Comparison of ENCODE assay signal across 19 cellular contexts in the genomic region with DNA sequence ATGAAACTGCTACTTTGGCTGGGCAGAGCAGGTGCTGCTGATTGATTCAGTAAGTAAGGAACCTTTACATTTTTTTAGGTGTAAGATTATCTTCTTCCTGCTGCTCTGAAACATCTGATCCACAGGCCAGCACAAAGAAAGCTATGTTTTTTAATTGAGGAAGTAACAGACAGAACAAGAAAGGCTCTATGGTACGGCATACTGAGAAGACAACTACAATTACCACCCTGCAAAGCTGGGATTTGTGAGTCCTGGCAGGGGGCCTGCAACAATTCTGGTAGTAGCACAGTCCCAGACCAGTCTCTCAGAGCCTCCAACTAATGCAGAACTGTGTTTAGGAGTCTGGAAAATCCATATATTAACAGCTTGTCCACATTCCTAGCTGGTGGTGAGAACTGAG.
DNase-seq lines count a peak whose midpoint lies in the region; ATAC-seq and TF ChIP-seq lines count a peak whose summit lies in the region.
"Had no signal": no experiment of that assay in that cellular context is flagged by ENCODE, and none has a peak within 500 bp of the region (broad histone marks: within the 10 kb centered on the region; RNA-seq: fewer than 3 reads in every experiment).

No MANE protein-coding gene starts in this region.

- H3K79me2 ChIP-seq in PC-9 (ENCODE audit: low read depth), result no peaks in the 10 kb centered on the region

- no peaks in the 10 kb centered on the region for H4K20me1 ChIP-seq in PC-9 (ENCODE audit: insufficient read depth)

- H3K27ac ChIP-seq in PC-9, result no peak overlapping the region
- no peak overlapping the region for H3K27ac ChIP-seq in CD4-positive, alpha-beta memory T cell (ENCODE audit: low read depth, low read length)
- H3K27ac ChIP-seq: esophagus squamous epithelium, KMS-11 had no signal

- H3K4me1 Mint-ChIP-seq in mesothelial cell of epicardium, result no peaks in the 10 kb centered on the region
- no peaks in the 10 kb centered on the region for H3K4me1 Mint-ChIP-seq in CD4-positive, alpha-beta memory T cell

- CTCF ChIA-PET in PC-9 (lab: Charles Lee), result no interaction called here
- CTCF ChIA-PET in CD4-positive, alpha-beta memory T cell (lab: Charles Lee; ENCODE audit: partially characterized antibody), result no interaction called here

- H3F3A ChIP-seq in PC-9 (ENCODE audit: insufficient read depth, low read depth), result no peaks in the 10 kb centered on the region

- no peaks in the 10 kb centered on the region for H3K9me3 ChIP-seq in PC-9 (ENCODE audit: insufficient read depth, low read depth)
- H3K9me3 ChIP-seq in CD4-positive, alpha-beta memory T cell (ENCODE audit: control insufficient read depth in 1 of 2, low read length in 2 of 2), result no peaks in the 10 kb centered on the region
- H3K9me3 ChIP-seq: esophagus squamous epithelium, pancreas had no signal

- DNase-seq in H7 (peak; percentile 8), PC-9 (no peak), iPS-NIHi11 (ENCODE audit: low spot score) (peak; percentile 20), retina (peak; percentile 17), mesothelial cell of epicardium (ENCODE audit: low spot score in 2 of 2, unreplicated experiment in 2 of 2) (no peak)
- DNase-seq in stimulated activated CD8-positive, alpha-beta memory T cell treated with anti-CD3 and anti-CD28 coated beads, Interleukin-4, amount 100 ng/mL, for 48 hours, result no peak
- DNase-seq in CD4-positive, alpha-beta memory T cell, result no peak
- DNase-seq in activated naive CD4-positive, alpha-beta T cell treated with anti-CD3 and anti-CD28 coated beads, Interleukin-2, amount 50 U/mL, for 72 hours (ENCODE audit: low spot score in 2 of 2), result no peak
- DNase-seq: activated CD4-positive, alpha-beta T cell treated with anti-CD3 and anti-CD28 coated beads for 1 hour; activated T-cell treated with anti-CD3 and anti-CD28 coated beads, Interleukin-2, amount 50 U/mL, for 72 hours; effector memory CD8-positive, alpha-beta T cell; esophagus squamous epithelium; HCEC 1CT; NCI-H2029 treated with DMSO at 0.1 percent for 48 hours; pancreas; stimulated activated naive CD4-positive, alpha-beta T cell treated with Interleukin-2 at 50 U/mL for 16 hours; trophoblast cell had no signal

- H3K4me3 ChIP-seq in H7 (ENCODE audit: insufficient read depth, low read depth, low read length) (no peak overlapping the region), PC-9 (no peak overlapping the region)
- no peak overlapping the region for H3K4me3 ChIP-seq in CD4-positive, alpha-beta memory T cell (ENCODE audit: low read length in 2 of 2)
- H3K4me3 ChIP-seq: esophagus squamous epithelium, pancreas had no signal

- H3K27ac Mint-ChIP-seq in mesothelial cell of epicardium, result no peak overlapping the region
- no peak overlapping the region for H3K27ac Mint-ChIP-seq in CD4-positive, alpha-beta memory T cell
- H3K27ac Mint-ChIP-seq in activated naive CD4-positive, alpha-beta T cell treated with anti-CD3 and anti-CD28 coated beads, Interleukin-2, amount 50 U/mL, for 72 hours, result no peak overlapping the region
- H3K27ac Mint-ChIP-seq: activated naive CD8-positive, alpha-beta T cell; activated T-cell treated with anti-CD3 and anti-CD28 coated beads, Interleukin-2, amount 50 U/mL, for 72 hours; effector memory CD8-positive, alpha-beta T cell had no signal

- peaks cover 3% of the 10 kb centered on the region for H3K27me3 Mint-ChIP-seq in mesothelial cell of epicardium (ENCODE audit: low read depth)
- H3K27me3 Mint-ChIP-seq in CD4-positive, alpha-beta memory T cell, result no peaks in the 10 kb centered on the region
- H3K27me3 Mint-ChIP-seq: activated naive CD8-positive, alpha-beta T cell; effector memory CD8-positive, alpha-beta T cell had no signal

- H3K9me2 ChIP-seq in PC-9 (ENCODE audit: insufficient read depth), result no peaks in the 10 kb centered on the region

- 0 out of 2 replicates have a peak overlapping the region, but pooled peaks have one; percentile 12 for H2AFZ ChIP-seq in PC-9

- intact Hi-C loops in PC-9 (cut with micrococcal nuclease; ENCODE audit: unreplicated experiment), result no loop called here
- intact Hi-C loops in CD4-positive, alpha-beta memory T cell (cut with micrococcal nuclease), result no loop called here

- ATAC-seq in activated naive CD4-positive, alpha-beta T cell treated with anti-CD3 and anti-CD28 coated beads, Interleukin-2, amount 50 U/mL, for 72 hours, result no peak
- ATAC-seq: activated T-cell treated with anti-CD3 and anti-CD28 coated beads, Interleukin-2, amount 50 U/mL, for 72 hours; effector memory CD8-positive, alpha-beta T cell had no signal

- no peaks in the 10 kb centered on the region for H3K36me3 ChIP-seq in H7 (replicated peaks; ENCODE audit: control insufficient read depth, insufficient read depth, low read length)
- no peaks in the 10 kb centered on the region for H3K36me3 ChIP-seq in PC-9 (ENCODE audit: low read depth)
- no peaks in the 10 kb centered on the region for H3K36me3 ChIP-seq in CD4-positive, alpha-beta memory T cell (ENCODE audit: insufficient read depth, low read length)
- H3K36me3 ChIP-seq: esophagus squamous epithelium, pancreas had no signal

- no peaks in the 10 kb centered on the region for H3K4me1 ChIP-seq in PC-9 (replicated peaks; ENCODE audit: insufficient read depth)
- H3K4me1 ChIP-seq in CD4-positive, alpha-beta memory T cell (ENCODE audit: insufficient read depth, low read length), result no peaks in the 10 kb centered on the region
- H3K4me1 ChIP-seq: esophagus squamous epithelium, pancreas had no signal

- TF ChIP-seq CTCF in PC-9 (conservative IDR thresholded peaks at IDR 0.05) (no peak), mesothelial cell of epicardium (IDR thresholded peaks at IDR 0.05; ENCODE audit: unreplicated experiment) (no peak)

- H3K4me2 ChIP-seq in PC-9, result no peak overlapping the region
- H3K4me2 ChIP-seq: KMS-11 had no signal

- H3K36me3 Mint-ChIP-seq in mesothelial cell of epicardium, result no peaks in the 10 kb centered on the region
- no peaks in the 10 kb centered on the region for H3K36me3 Mint-ChIP-seq in CD4-positive, alpha-beta memory T cell
- no peaks in the 10 kb centered on the region for H3K36me3 Mint-ChIP-seq in activated naive CD4-positive, alpha-beta T cell treated with anti-CD3 and anti-CD28 coated beads, Interleukin-2, amount 50 U/mL, for 72 hours
- H3K36me3 Mint-ChIP-seq: activated naive CD8-positive, alpha-beta T cell had no signal

- H3K27me3 ChIP-seq in H7 (ENCODE audit: control insufficient read depth, insufficient read depth, low read length) (no peaks in the 10 kb centered on the region; the same call in 1 of the 2 replicates), PC-9 (ENCODE audit: insufficient read depth, low read depth) (no peaks in the 10 kb centered on the region)
- H3K27me3 ChIP-seq in CD4-positive, alpha-beta memory T cell (ENCODE audit: insufficient read depth, low read length), result no peaks in the 10 kb centered on the region
- H3K27me3 ChIP-seq: esophagus squamous epithelium, pancreas had no signal

- BruUV-seq in PC-9 (replicated peaks; lab: Mats Ljungman, UMichigan), result no TSS peak

- POLR2A ChIA-PET in PC-9 (lab: Charles Lee; ENCODE audit: unreplicated experiment), result no interaction called here
- POLR2A ChIA-PET in CD4-positive, alpha-beta memory T cell (lab: Charles Lee; ENCODE audit: partially characterized antibody), result no interaction called here

- H3K4me3 Mint-ChIP-seq in mesothelial cell of epicardium, result no peak overlapping the region
- no peak overlapping the region for H3K4me3 Mint-ChIP-seq in CD4-positive, alpha-beta memory T cell
- H3K4me3 Mint-ChIP-seq: activated naive CD8-positive, alpha-beta T cell; activated T-cell treated with anti-CD3 and anti-CD28 coated beads, Interleukin-2, amount 50 U/mL, for 72 hours; effector memory CD8-positive, alpha-beta T cell had no signal

- H3K9me3 Mint-ChIP-seq in mesothelial cell of epicardium, result no peaks in the 10 kb centered on the region
- H3K9me3 Mint-ChIP-seq in CD4-positive, alpha-beta memory T cell, result no peaks in the 10 kb centered on the region
- H3K9me3 Mint-ChIP-seq in activated naive CD4-positive, alpha-beta T cell treated with anti-CD3 and anti-CD28 coated beads, Interleukin-2, amount 50 U/mL, for 72 hours, result peaks cover 5 to 9% of the 10 kb centered on the region in 2 donors

Comparison
In these comparisons a context has a peak if more than half of its experiments do, and no peak if none do; other contexts are left out.
1. DNase-seq: peak in H7 (single experiment), iPS-NIHi11 (single experiment) and retina (single experiment); none in PC-9 (0 of 2), mesothelial cell of epicardium (0 of 2), stimulated activated CD8-positive, alpha-beta memory T cell treated with anti-CD3 and anti-CD28 coated beads, Interleukin-4, amount 100 ng/mL, for 48 hours (single experiment), CD4-positive, alpha-beta memory T cell (0 of 5) and activated naive CD4-positive, alpha-beta T cell treated with anti-CD3 and anti-CD28 coated beads, Interleukin-2, amount 50 U/mL, for 72 hours (0 of 2).